9 cellular contexts compared by ENCODE assay signal in the genomic region with DNA sequence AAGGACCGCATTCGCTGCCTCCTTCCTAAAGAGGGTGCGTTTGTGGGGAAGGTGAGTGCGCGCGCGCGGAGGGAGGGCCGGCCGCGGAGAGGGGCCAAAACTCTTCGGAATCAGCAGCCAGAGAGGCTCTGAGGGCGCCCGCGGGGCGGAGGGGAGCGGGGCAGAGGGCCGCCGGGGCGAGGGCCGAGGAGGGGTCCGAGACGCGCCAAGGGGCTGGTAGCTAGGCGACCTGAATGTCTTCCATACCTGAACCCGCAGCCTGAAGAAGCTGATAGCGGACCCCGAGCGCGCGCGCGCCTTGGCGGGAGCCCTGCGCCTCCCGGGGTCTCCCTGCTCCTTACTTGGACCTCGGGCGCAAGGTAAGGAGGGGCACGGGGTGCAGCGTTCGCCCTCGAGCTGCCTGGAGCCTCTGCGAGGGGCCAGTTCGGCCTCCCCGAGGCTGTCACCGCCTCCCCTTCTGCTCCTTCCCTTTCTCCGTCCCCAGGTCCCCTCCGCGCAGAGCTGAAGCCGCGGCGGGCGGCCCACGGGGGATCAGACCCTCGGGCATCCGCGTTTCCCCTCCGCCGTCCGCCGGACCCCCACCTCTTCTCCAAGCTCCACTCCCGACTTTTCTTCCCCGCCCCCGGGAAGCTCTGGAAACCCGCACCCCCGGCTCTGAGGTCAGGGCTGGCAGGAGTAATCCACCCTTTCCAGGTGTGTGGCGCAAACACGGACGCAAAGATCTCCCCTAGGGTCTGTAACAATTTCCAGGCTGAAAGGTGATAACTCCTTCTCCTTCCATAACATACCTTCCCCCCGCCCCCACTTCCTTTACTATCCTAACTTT. TPM values are rescaled to one million over a fixed set of nuclear protein-coding genes. Genes with fewer than 3 reads are reported as not detected.
DNase-seq lines count a peak whose midpoint lies in the region; ATAC-seq and TF ChIP-seq lines count a peak whose summit lies in the region.
"Had no signal": no experiment of that assay in that cellular context is flagged by ENCODE, and none has a peak within 500 bp of the region (broad histone marks: within the 10 kb centered on the region; RNA-seq: fewer than 3 reads in every experiment).

No MANE protein-coding gene starts in this region.

- intact Hi-C loops in testis (cut with DNase I; ENCODE audit: low total_unique reads): no loop called here

- no peaks in the 10 kb centered on the region for H3K36me3 ChIP-seq in testis (ENCODE audit: low read depth, missing control alignments)

- CTCF ChIA-PET in activated CD8-positive, alpha-beta memory T cell treated with anti-CD3 and anti-CD28 coated beads, Interleukin-2, amount 10 ng/mL, durations not matched to agents 7 days and 5 days (lab: Charles Lee): interaction anchor here (0.8 kb wide), 1 partner anchor 12 kb away, joined by 3 read pairs; no protein-coding TSS in a partner anchor

- H3K9me3 ChIP-seq in testis: no peaks in the 10 kb centered on the region

- no peaks in the 10 kb centered on the region for H3K9me3 Mint-ChIP-seq in activated CD8-positive, alpha-beta memory T cell treated with anti-CD3 and anti-CD28 coated beads, Interleukin-2, amount 10 ng/mL, durations not matched to agents 7 days and 5 days (ENCODE audit: low read depth)

- H3K36me3 Mint-ChIP-seq in activated CD8-positive, alpha-beta memory T cell treated with anti-CD3 and anti-CD28 coated beads, Interleukin-2, amount 10 ng/mL, durations not matched to agents 7 days and 5 days: no peaks in the 10 kb centered on the region

- TF ChIP-seq POLR2A in testis (IDR thresholded peaks at IDR 0.05): no peak

- H3K4me3 Mint-ChIP-seq in activated CD8-positive, alpha-beta memory T cell treated with anti-CD3 and anti-CD28 coated beads, Interleukin-2, amount 10 ng/mL, durations not matched to agents 7 days and 5 days: peak overlapping the region; percentile 22

- no peak for TF ChIP-seq CTCF in testis (IDR thresholded peaks at IDR 0.05)

- DNase-seq in activated CD8-positive, alpha-beta memory T cell treated with anti-CD3 and anti-CD28 coated beads, Interleukin-2, amount 10 ng/mL, durations not matched to agents 7 days and 5 days: no peak
- DNase-seq in activated CD8-positive, alpha-beta memory T cell treated with anti-CD3 and anti-CD28 coated beads for 24 hours: no peak
- DNase-seq in astrocyte of the hippocampus (ENCODE audit: low read depth, low spot score): peak; percentile 48
- peak; percentile 15 for DNase-seq in iris pigment epithelial cell (ENCODE audit: low read depth)
- no peak for DNase-seq in testis
- no peak for DNase-seq in NCI-H82 treated with DMSO at 0.1 percent for 48 hours (lab: John Stamatoyannopoulos, UW; ENCODE audit: unreplicated experiment)
- DNase-seq in SHP77 treated with DMSO at 0.1 percent for 48 hours (lab: John Stamatoyannopoulos, UW): no peak
- DNase-seq: MV-4-11 had no signal

- H3K27ac ChIP-seq in testis: no peak overlapping the region

- peak overlapping the region; percentile 12 to 58 for H3K4me3 ChIP-seq in testis

- H3K27me3 ChIP-seq in testis: no peaks in the 10 kb centered on the region

- H3K27me3 Mint-ChIP-seq in activated CD8-positive, alpha-beta memory T cell treated with anti-CD3 and anti-CD28 coated beads, Interleukin-2, amount 10 ng/mL, durations not matched to agents 7 days and 5 days: peaks cover 70% of the 10 kb centered on the region

- H3K27ac Mint-ChIP-seq in activated CD8-positive, alpha-beta memory T cell treated with anti-CD3 and anti-CD28 coated beads, Interleukin-2, amount 10 ng/mL, durations not matched to agents 7 days and 5 days: no peak overlapping the region

- 3 to 5% methylated on average over 21 to 68 of the region's 70 CpGs for WGBS in testis, 2 donors

- ATAC-seq in activated CD8-positive, alpha-beta memory T cell treated with anti-CD3 and anti-CD28 coated beads, Interleukin-2, amount 10 ng/mL, durations not matched to agents 7 days and 5 days: no peak
- ATAC-seq in GM21786 (IDR thresholded peaks at IDR 0.05; ENCODE audit: unreplicated experiment): no peak

- peaks cover 6% of the 10 kb centered on the region for H3K4me1 ChIP-seq in testis

- H3K4me1 Mint-ChIP-seq in activated CD8-positive, alpha-beta memory T cell treated with anti-CD3 and anti-CD28 coated beads, Interleukin-2, amount 10 ng/mL, durations not matched to agents 7 days and 5 days: peaks cover 7% of the 10 kb centered on the region

RNA-seq across cellular contexts. Expression of gene DEK, which starts 13.1 kb away (rescaled TPM):
- 100 to 1,000 TPM; 209 to 218 TPM for total RNA-seq in activated CD8-positive, alpha-beta memory T cell treated with anti-CD3 and anti-CD28 coated beads, Interleukin-2, amount 10 ng/mL, durations not matched to agents 7 days and 5 days
- 10 to 100 TPM; 53.8 to 65.2 TPM for total RNA-seq in testis
- 14.0 TPM for polyA plus RNA-seq in testis (ENCODE audit: insufficient read depth, low read depth, low replicate concordance)

Comparison
In these comparisons a context has a peak if more than half of its experiments do, and no peak if none do; other contexts are left out.
1. DNase-seq: peak in astrocyte of the hippocampus (single experiment) and iris pigment epithelial cell (single experiment); none in activated CD8-positive, alpha-beta memory T cell treated with anti-CD3 and anti-CD28 coated beads, Interleukin-2, amount 10 ng/mL, durations not matched to agents 7 days and 5 days (single experiment), activated CD8-positive, alpha-beta memory T cell treated with anti-CD3 and anti-CD28 coated beads for 24 hours (single experiment), testis (single experiment), NCI-H82 treated with DMSO at 0.1 percent for 48 hours (single experiment) and SHP77 treated with DMSO at 0.1 percent for 48 hours (single experiment).